In the genomic region with DNA sequence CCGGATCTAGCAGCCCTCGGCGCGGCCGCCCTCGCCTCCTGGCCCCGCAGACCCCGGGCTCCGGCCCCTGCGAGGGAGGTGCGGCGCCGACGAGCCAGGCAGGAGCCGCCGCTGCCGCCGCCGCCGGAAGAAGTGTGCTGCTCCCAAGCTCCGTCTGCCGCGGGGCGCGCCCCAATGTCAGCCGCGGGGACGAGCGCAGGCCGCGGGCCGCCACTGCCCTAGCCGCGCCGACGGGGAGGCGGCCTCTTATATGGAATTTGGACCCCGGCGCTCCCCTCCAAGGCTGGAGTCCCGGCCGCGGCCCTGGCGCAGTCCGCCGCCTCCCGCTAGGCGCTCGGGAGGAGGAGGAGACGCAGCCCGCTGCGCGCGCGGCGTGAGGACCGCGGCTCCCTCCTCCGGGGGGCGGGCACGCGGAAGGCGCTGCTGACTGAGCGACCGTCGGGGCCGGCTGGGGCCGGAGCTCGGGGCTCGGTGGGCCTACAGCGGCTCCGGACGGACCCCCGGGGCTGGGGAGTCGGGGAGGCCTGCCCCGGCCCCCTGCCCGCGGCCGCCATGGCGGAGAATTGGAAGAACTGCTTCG, we compare ENCODE assay signal across 8 cellular contexts. TPM values are rescaled to one million over a fixed set of nuclear protein-coding genes. Genes with fewer than 3 reads are reported as not detected.
A peak's percentile ranks its signal among the peaks of the same experiment; 100 is the strongest.
DNase-seq lines count a peak whose midpoint lies in the region; ATAC-seq and TF ChIP-seq lines count a peak whose summit lies in the region.

A gene with protein sequence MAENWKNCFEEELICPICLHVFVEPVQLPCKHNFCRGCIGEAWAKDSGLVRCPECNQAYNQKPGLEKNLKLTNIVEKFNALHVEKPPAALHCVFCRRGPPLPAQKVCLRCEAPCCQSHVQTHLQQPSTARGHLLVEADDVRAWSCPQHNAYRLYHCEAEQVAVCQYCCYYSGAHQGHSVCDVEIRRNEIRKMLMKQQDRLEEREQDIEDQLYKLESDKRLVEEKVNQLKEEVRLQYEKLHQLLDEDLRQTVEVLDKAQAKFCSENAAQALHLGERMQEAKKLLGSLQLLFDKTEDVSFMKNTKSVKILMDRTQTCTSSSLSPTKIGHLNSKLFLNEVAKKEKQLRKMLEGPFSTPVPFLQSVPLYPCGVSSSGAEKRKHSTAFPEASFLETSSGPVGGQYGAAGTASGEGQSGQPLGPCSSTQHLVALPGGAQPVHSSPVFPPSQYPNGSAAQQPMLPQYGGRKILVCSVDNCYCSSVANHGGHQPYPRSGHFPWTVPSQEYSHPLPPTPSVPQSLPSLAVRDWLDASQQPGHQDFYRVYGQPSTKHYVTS (plus strand): TSS at position 414 of the 580 bp plus-strand sequence. CDS start 139 bp downstream, at position 553.

- TF ChIP-seq CTCF in esophagus muscularis mucosa (IDR thresholded peaks at IDR 0.05) (peak in 1 of 3 experiments; percentile 3), thyroid gland (IDR thresholded peaks at IDR 0.05) (no peak)

- H3K27me3 ChIP-seq in esophagus muscularis mucosa (no peaks in the 10 kb centered on the region), thyroid gland (no peaks in the 10 kb centered on the region)

- intact Hi-C loops in esophagus muscularis mucosa (cut with DNase I) (loop anchor here (5.0 kb wide), 1 partner anchor 142 kb away; a partner anchor contains a TSS), thyroid gland (cut with DNase I) (loop anchor here (2.0 kb wide), 1 partner anchor 31 kb away; no protein-coding TSS in a partner anchor)

- H3K4me1 ChIP-seq in esophagus muscularis mucosa = peaks cover 30 to 47% (median 42%) of the 10 kb centered on the region in 4 donors
- peaks cover 28 to 32% of the 10 kb centered on the region in 2 donors for H3K4me1 ChIP-seq in thyroid gland

- H3K4me3 Mint-ChIP-seq in activated T-cell treated with anti-CD3 and anti-CD28 coated beads, Interleukin-2, amount 50 U/mL, for 24 hours = peak within 1 kb of the TSS; percentile 97
- H3K4me3 Mint-ChIP-seq in natural killer cell treated with Interleukin-12 subunit alpha and Interleukin-12 subunit beta and Interleukin-15 and Interleukin-18, amount 100 ng/mL, for 72 hours = peak within 1 kb of the TSS; percentile 94

- no peaks in the 10 kb centered on the region for H3K9me3 Mint-ChIP-seq in activated T-cell treated with anti-CD3 and anti-CD28 coated beads, Interleukin-2, amount 50 U/mL, for 24 hours
- no peaks in the 10 kb centered on the region for H3K9me3 Mint-ChIP-seq in natural killer cell treated with Interleukin-12 subunit alpha and Interleukin-12 subunit beta and Interleukin-15 and Interleukin-18, amount 100 ng/mL, for 72 hours

- H3K36me3 ChIP-seq in esophagus muscularis mucosa = peaks cover 0 to 12% (median 5%) of the 10 kb centered on the region in 4 donors
- no peaks in the 10 kb centered on the region for H3K36me3 ChIP-seq in thyroid gland

- H3K9me3 ChIP-seq in esophagus muscularis mucosa (no peaks in the 10 kb centered on the region), thyroid gland (no peaks in the 10 kb centered on the region)

- H3K27ac Mint-ChIP-seq in activated T-cell treated with anti-CD3 and anti-CD28 coated beads, Interleukin-2, amount 50 U/mL, for 24 hours = peak within 1 kb of the TSS; percentile 97
- H3K27ac Mint-ChIP-seq in natural killer cell treated with Interleukin-12 subunit alpha and Interleukin-12 subunit beta and Interleukin-15 and Interleukin-18, amount 100 ng/mL, for 72 hours = peak within 1 kb of the TSS; percentile 93 to 98

- no CpG with 5 or more reads among the region's 80 CpGs for WGBS in esophagus muscularis mucosa
- WGBS in thyroid gland, 2 donors = 2% methylated on average over 21 of the region's 80 CpGs; no CpG with 5 or more reads in 1 of the 2 donors

- peak within 1 kb of the TSS; percentile 76 to 97 (median 88) for H3K4me3 ChIP-seq in esophagus muscularis mucosa
- H3K4me3 ChIP-seq in thyroid gland (replicated peaks in 1 of 3) = peak within 1 kb of the TSS; percentile 78 to 98 (median 84)

- DNase-seq in DMS153 treated with DMSO at 0.1 percent for 48 hours (lab: John Stamatoyannopoulos, UW; ENCODE audit: unreplicated experiment) = peak; percentile 26
- no peak for DNase-seq in DMS153 (lab: John Stamatoyannopoulos, UW)
- peak; percentile 21 for DNase-seq in NCI-H226
- DNase-seq in activated T-cell treated with anti-CD3 and anti-CD28 coated beads, Interleukin-2, amount 50 U/mL, for 24 hours = peak; percentile 77
- no peak for DNase-seq in esophagus muscularis mucosa (ENCODE audit: extremely low spot score)
- peak; percentile 76 for DNase-seq in natural killer cell treated with Interleukin-12 subunit alpha and Interleukin-12 subunit beta and Interleukin-15 and Interleukin-18, amount 100 ng/mL, for 72 hours (ENCODE audit: low spot score)
- DNase-seq in thyroid gland = peak; percentile 64 to 70
- no peak for DNase-seq in NCI-H2107 treated with DMSO at 0.1 percent for 48 hours (lab: John Stamatoyannopoulos, UW; ENCODE audit: unreplicated experiment)

- ATAC-seq in natural killer cell treated with Interleukin-12 subunit alpha and Interleukin-12 subunit beta and Interleukin-15 and Interleukin-18, amount 100 ng/mL, for 72 hours = peak; percentile 2 to 14

- peak within 1 kb of the TSS; percentile 99 to 100 (median 100) for H3K27ac ChIP-seq in esophagus muscularis mucosa (replicated peaks in 1 of 4)
- H3K27ac ChIP-seq in thyroid gland = peak within 1 kb of the TSS; percentile 96 to 100 (median 100)

- H3K36me3 Mint-ChIP-seq in activated T-cell treated with anti-CD3 and anti-CD28 coated beads, Interleukin-2, amount 50 U/mL, for 24 hours (ENCODE audit: low read depth) = peaks cover 46% of the 10 kb centered on the region
- no peaks in the 10 kb centered on the region for H3K36me3 Mint-ChIP-seq in natural killer cell treated with Interleukin-12 subunit alpha and Interleukin-12 subunit beta and Interleukin-15 and Interleukin-18, amount 100 ng/mL, for 72 hours

- peaks cover 40% of the 10 kb centered on the region for H3K4me1 Mint-ChIP-seq in activated T-cell treated with anti-CD3 and anti-CD28 coated beads, Interleukin-2, amount 50 U/mL, for 24 hours (ENCODE audit: low read depth)
- H3K4me1 Mint-ChIP-seq in natural killer cell treated with Interleukin-12 subunit alpha and Interleukin-12 subunit beta and Interleukin-15 and Interleukin-18, amount 100 ng/mL, for 72 hours (ENCODE audit: low read depth in 2 of 2) = peaks cover 40 to 43% of the 10 kb centered on the region in 2 donors

- peak; percentile 35 for TF ChIP-seq POLR2A in esophagus muscularis mucosa (IDR thresholded peaks at IDR 0.05; ENCODE audit: low read depth)
- peak in 1 of 2 donors; percentile 6 for TF ChIP-seq POLR2A in thyroid gland (IDR thresholded peaks at IDR 0.05)

- H3K27me3 Mint-ChIP-seq in activated T-cell treated with anti-CD3 and anti-CD28 coated beads, Interleukin-2, amount 50 U/mL, for 24 hours = no peaks in the 10 kb centered on the region
- no peaks in the 10 kb centered on the region for H3K27me3 Mint-ChIP-seq in natural killer cell treated with Interleukin-12 subunit alpha and Interleukin-12 subunit beta and Interleukin-15 and Interleukin-18, amount 100 ng/mL, for 72 hours

- TF ChIP-seq EP300 in esophagus muscularis mucosa (IDR thresholded peaks at IDR 0.05) = no peak

RNA-seq across cellular contexts. Expression of the gene that starts here (rescaled TPM):
- total RNA-seq in esophagus muscularis mucosa (100 to 1,000 TPM; 103 to 170 (median 159) TPM), thyroid gland (100 to 1,000 TPM; 138 to 187 (median 162) TPM)
- total RNA-seq in natural killer cell treated with Interleukin-12 subunit alpha and Interleukin-12 subunit beta and Interleukin-15 and Interleukin-18, amount 100 ng/mL, for 72 hours = 10 to 100 TPM; 50.2 to 78.5 TPM

Comparison
In these comparisons a context has a peak if more than half of its experiments do, and no peak if none do; other contexts are left out.
1. DNase-seq: peak in DMS153 treated with DMSO at 0.1 percent for 48 hours (single experiment), NCI-H226 (single experiment), activated T-cell treated with anti-CD3 and anti-CD28 coated beads, Interleukin-2, amount 50 U/mL, for 24 hours (single experiment), natural killer cell treated with Interleukin-12 subunit alpha and Interleukin-12 subunit beta and Interleukin-15 and Interleukin-18, amount 100 ng/mL, for 72 hours (single experiment) and thyroid gland (2 of 2); none in DMS153 (single experiment), esophagus muscularis mucosa (single experiment) and NCI-H2107 treated with DMSO at 0.1 percent for 48 hours (single experiment).